In the genomic region with DNA sequence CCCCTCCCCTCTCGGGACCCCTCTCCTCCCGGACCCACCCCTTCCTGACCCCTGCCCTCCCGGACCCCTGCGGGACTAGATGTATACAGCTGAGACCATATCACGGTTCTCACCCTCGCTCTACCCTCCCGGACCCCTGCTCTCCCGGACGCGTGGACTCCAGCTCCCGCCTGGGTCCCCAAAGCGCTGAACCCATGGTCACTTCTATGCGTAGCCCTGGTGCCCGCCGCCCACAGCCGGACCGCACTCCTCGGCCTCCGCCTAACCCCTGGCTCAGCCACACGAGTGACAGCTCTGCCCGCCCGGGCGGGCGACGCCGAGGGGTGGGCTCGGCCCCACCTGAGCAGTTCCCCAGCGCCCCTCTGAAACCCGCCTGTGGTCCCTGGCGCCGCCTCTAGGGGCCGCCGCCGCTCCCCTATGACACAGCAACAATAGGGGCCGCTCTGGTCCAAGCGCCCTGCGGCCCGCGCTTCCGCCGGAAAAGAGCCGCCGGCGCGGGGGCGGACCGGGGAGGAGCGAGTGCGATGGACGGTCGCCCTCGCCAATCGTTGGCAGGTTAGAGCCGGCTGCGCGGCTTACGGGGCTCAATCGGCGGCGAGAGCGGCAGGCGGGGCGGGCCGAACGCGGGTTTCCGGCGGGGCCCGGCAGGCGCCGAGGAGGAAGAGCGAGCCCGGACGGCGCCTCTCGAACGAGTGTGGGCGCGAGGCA, we compare ENCODE assay signal across 1 cellular context.
TF ChIP-seq lines count a peak whose summit lies in the region.

Gene ADRM1, plus strand, starts transcription at position 657 of the 708 bp plus-strand sequence. CDS start 572 bp downstream, outside the sequence.

TF ChIP-seq in H1, 55 proteins besides CTCF, POLR2A, EP300 and RAD21:
- peak; percentile 82 for TF ChIP-seq SP2 (IDR thresholded peaks at IDR 0.05; ENCODE audit: low read length)
- TF ChIP-seq GABPA (IDR thresholded peaks at IDR 0.05; ENCODE audit: borderline replicate concordance, insufficient read depth, low read length), result peak; percentile 91; the same call in 1 of the 2 replicates
- TF ChIP-seq BRCA1 (IDR thresholded peaks at IDR 0.05; ENCODE audit: low read depth, low read length), result no peak
- no peak for TF ChIP-seq FOSL1 (IDR thresholded peaks at IDR 0.05; ENCODE audit: insufficient read depth, low read depth, low read length)
- peak; percentile 50; the same call in 1 of the 2 replicates for TF ChIP-seq PHF8 (conservative IDR thresholded peaks at IDR 0.05; ENCODE audit: low read depth, low read length)
- TF ChIP-seq SAP30 (IDR thresholded peaks at IDR 0.05; ENCODE audit: insufficient read depth, insufficient replicate concordance, low read length), result peak; percentile 58
- TF ChIP-seq CTBP2 (IDR thresholded peaks at IDR 0.05; ENCODE audit: borderline replicate concordance, insufficient read depth, insufficient read length, low read length), result no peak
- TF ChIP-seq MAFK (IDR thresholded peaks at IDR 0.05; ENCODE audit: low read depth, low read length), result peak; percentile 98
- peak; percentile 100 for TF ChIP-seq EGR1 (IDR thresholded peaks at IDR 0.05; ENCODE audit: borderline replicate concordance, low read depth, low read length)
- no peak for TF ChIP-seq BCL11A (IDR thresholded peaks at IDR 0.05; ENCODE audit: low read depth in 2 of 2, low read length in 2 of 2)
- TF ChIP-seq BACH1 (IDR thresholded peaks at IDR 0.05; ENCODE audit: low read length), result peak; percentile 90
- peak; percentile 65 for TF ChIP-seq TAF1 (IDR thresholded peaks at IDR 0.05; ENCODE audit: low read depth, low read length)
- TF ChIP-seq TCF12 (IDR thresholded peaks at IDR 0.05; ENCODE audit: low read depth, low read length), result no peak
- no peak for TF ChIP-seq HDAC6 (IDR thresholded peaks at IDR 0.05; ENCODE audit: low read depth, low read length)
- TF ChIP-seq KDM4A (IDR thresholded peaks at IDR 0.05; ENCODE audit: low read depth, low read length, severe bottlenecking), result peak; percentile 43
- TF ChIP-seq ASH2L (IDR thresholded peaks at IDR 0.05; ENCODE audit: low read length), result peak; percentile 51
- TF ChIP-seq TAF7 (optimal IDR thresholded peaks at IDR 0.05; ENCODE audit: borderline replicate concordance, low read depth, low read length), result peak; percentile 70
- TF ChIP-seq SIN3A (conservative IDR thresholded peaks at IDR 0.05 in 1 of 2, IDR thresholded peaks at IDR 0.05 in 1 of 2; ENCODE audit: low read depth in 1 of 2, low read length in 2 of 2), result peak; percentile 35 to 82; a peak in 1 of 4 replicates
- peak; percentile 3; the same call in 1 of the 2 replicates for TF ChIP-seq POLR2AphosphoS5 (IDR thresholded peaks at IDR 0.05; ENCODE audit: low read depth, low read length)
- TF ChIP-seq HDAC2 (IDR thresholded peaks at IDR 0.05; ENCODE audit: borderline replicate concordance in 1 of 2, low read depth in 2 of 2, low read length in 2 of 2), result peak in 1 of 2 experiments; percentile 71; a peak in 1 of 4 replicates
- peak; percentile 49; the same call in 1 of the 2 replicates for TF ChIP-seq SP4 (IDR thresholded peaks at IDR 0.05; ENCODE audit: low read length)
- TF ChIP-seq RXRA (IDR thresholded peaks at IDR 0.05; ENCODE audit: insufficient read depth, low read depth, low read length), result 0 out of 2 replicates have a peak, but pooled peaks have one; percentile 17
- TF ChIP-seq KDM1A (IDR thresholded peaks at IDR 0.05; ENCODE audit: borderline replicate concordance, low read length), result no peak
- peak; percentile 54; the same call in 1 of the 2 replicates for TF ChIP-seq TBP (IDR thresholded peaks at IDR 0.05; ENCODE audit: low read depth, low read length)
- peak; percentile 88 for TF ChIP-seq SP1 (IDR thresholded peaks at IDR 0.05; ENCODE audit: low read depth, low read length)
- TF ChIP-seq CHD2 (IDR thresholded peaks at IDR 0.05; ENCODE audit: low read length), result peak; percentile 75
- TF ChIP-seq NANOG (IDR thresholded peaks at IDR 0.05; ENCODE audit: insufficient read depth, low read depth, low read length, poor library complexity, severe bottlenecking), result no peak
- TF ChIP-seq CREB1 (IDR thresholded peaks at IDR 0.05), result peak; percentile 86
- 0 out of 2 replicates have a peak, but pooled peaks have one; percentile 22 for TF ChIP-seq JUND (IDR thresholded peaks at IDR 0.05; ENCODE audit: low read length)
